Comparison of ENCODE assay signal across 34 cellular contexts in genomic region chr11:134674974-134675373, GRCh38.
"Had no signal": no experiment of that assay in that cellular context is flagged by ENCODE, and none has a peak within 500 bp of the region (broad histone marks: within the 10 kb centered on the region; RNA-seq: fewer than 3 reads in every experiment).

No MANE protein-coding gene starts in this region.

- H3K4me2 ChIP-seq: KMS-11 had no signal

- H3K4me3 ChIP-seq: MG63 had no signal

- DNase-seq: Karpas-422, Kasumi-1, MG63, MM.1S, MV-4-11, NCI-H1048, NCI-H1092, NCI-H1092 treated with DMSO at 0.1 percent for 48 hours, NCI-H1105, NCI-H1105 treated with DMSO at 0.1 percent for 48 hours, NCI-H1417, NCI-H1417 treated with DMSO at 0.1 percent for 48 hours, NCI-H1436, NCI-H1436 treated with DMSO at 0.1 percent for 48 hours, NCI-H146, NCI-H1694, NCI-H1694 treated with DMSO at 0.1 percent for 48 hours, NCI-H187, NCI-H187 treated with DMSO at 0.1 percent for 48 hours, NCI-H1930, NCI-H2029, NCI-H2029 treated with DMSO at 0.1 percent for 48 hours, NCI-H2081, NCI-H2081 treated with DMSO at 0.1 percent for 48 hours, NCI-H2107, NCI-H2171, NCI-H2171 treated with DMSO at 0.1 percent for 48 hours, NCI-H2227 treated with DMSO at 0.1 percent for 48 hours, NCI-H226, NCI-H345, NCI-H446, NCI-H446 treated with DMSO at 0.1 percent for 48 hours, NCI-H510A had no signal

- H3K9me3 ChIP-seq: MG63 had no signal

- H3K36me3 ChIP-seq: MG63 had no signal

- H3K27ac ChIP-seq: KMS-11 had no signal

- H3K9ac ChIP-seq: KMS-11 had no signal
